17 cellular contexts compared by ENCODE assay signal in the genomic region with DNA sequence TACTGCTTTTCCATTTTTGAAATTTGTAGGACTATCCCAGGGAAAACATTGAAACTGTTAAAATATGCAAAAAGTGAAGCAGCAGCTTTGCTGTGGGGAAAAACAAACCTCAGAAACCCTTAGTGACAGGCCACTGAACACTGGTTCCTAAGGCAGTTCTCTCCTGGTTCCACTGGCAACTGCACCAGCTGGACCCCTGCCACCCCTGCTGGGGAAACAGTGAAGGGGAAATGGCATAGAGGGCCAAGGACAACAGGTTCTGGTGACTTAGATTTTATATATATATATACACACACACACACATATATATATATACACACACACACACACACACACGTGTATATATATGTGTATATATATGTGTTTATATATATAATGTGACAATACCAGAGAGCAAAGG. TPM values are rescaled to one million over a fixed set of nuclear protein-coding genes. Genes with fewer than 3 reads are reported as not detected.
DNase-seq lines count a peak whose midpoint lies in the region; ATAC-seq, FAIRE-seq and TF ChIP-seq lines count a peak whose summit lies in the region.
"Had no signal": no experiment of that assay in that cellular context is flagged by ENCODE, and none has a peak within 500 bp of the region (broad histone marks: within the 10 kb centered on the region; RNA-seq: fewer than 3 reads in every experiment).

No MANE protein-coding gene starts in this region.

- no peak overlapping the region for H3K23ac ChIP-seq in IMR-90 (ENCODE audit: low read depth, low read length)
- H3K23ac ChIP-seq in neuronal stem cell (ENCODE audit: low read depth, low read length, poor library complexity), result no peak overlapping the region
- H3K23ac ChIP-seq in mesenchymal stem cell (ENCODE audit: low read length in 2 of 2), result no peak overlapping the region

- H3K27me3 ChIP-seq in IMR-90 (ENCODE audit: control insufficient read depth, insufficient read depth, low read length), result no peaks in the 10 kb centered on the region
- H3K27me3 ChIP-seq in mammary epithelial cell (ENCODE audit: insufficient read depth, low read length), result no peaks in the 10 kb centered on the region
- H3K27me3 ChIP-seq in neuronal stem cell (ENCODE audit: control insufficient read depth in 3 of 3, insufficient read depth in 3 of 3, low read depth in 1 of 3, low read length in 3 of 3), result peaks cover 0 to 2% (median 0%) of the 10 kb centered on the region in 3 experiments
- peaks cover 0 to 35% of the 10 kb centered on the region in 2 experiments for H3K27me3 ChIP-seq in mesenchymal stem cell (ENCODE audit: control insufficient read depth in 1 of 2, insufficient read depth in 1 of 2, low read length in 2 of 2)

- H2BK120ac ChIP-seq in IMR-90 (ENCODE audit: low read depth, low read length), result no peak overlapping the region
- no peak overlapping the region for H2BK120ac ChIP-seq in neuronal stem cell (ENCODE audit: low read depth, low read length)
- no peak overlapping the region for H2BK120ac ChIP-seq in mesenchymal stem cell (ENCODE audit: low read depth, low read length)

- H2AFZ ChIP-seq in IMR-90 (replicated peaks; ENCODE audit: low read length, poor library complexity) (no peak overlapping the region), mammary epithelial cell (ENCODE audit: low read depth, low read length) (no peak overlapping the region), neuronal stem cell (ENCODE audit: low read length) (no peak overlapping the region), mesenchymal stem cell (ENCODE audit: low read depth, low read length) (no peak overlapping the region)
- H2AFZ ChIP-seq: GM23248 had no signal

- H3K36me3 ChIP-seq in IMR-90 (ENCODE audit: control insufficient read depth, insufficient read depth, low read length) (no peaks in the 10 kb centered on the region), mammary epithelial cell (ENCODE audit: insufficient read depth, low read length) (no peaks in the 10 kb centered on the region), neuronal stem cell (replicated peaks in 1 of 2; ENCODE audit: control insufficient read depth in 2 of 2, insufficient read depth in 2 of 2, low read length in 2 of 2) (no peaks in the 10 kb centered on the region), mesenchymal stem cell (ENCODE audit: control insufficient read depth in 1 of 2, insufficient read depth in 2 of 2, low read depth in 1 of 2, low read length in 2 of 2) (no peaks in the 10 kb centered on the region)
- H3K36me3 ChIP-seq: heart left ventricle had no signal

- no peak for DNase-seq in A549 (ENCODE audit: low read depth in 1 of 2, low spot score in 1 of 2)
- DNase-seq in IMR-90, result no peak
- no peak for DNase-seq in mammary epithelial cell
- DNase-seq in neuronal stem cell (ENCODE audit: low spot score), result no peak
- no peak for DNase-seq in mesenchymal stem cell
- no peak for DNase-seq in retina
- DNase-seq: activated CD4-positive, alpha-beta T cell treated with anti-CD3 and anti-CD28 coated beads, Interleukin-2, amount 10 ng/mL, durations not matched to agents 7 days and 5 days; activated naive CD4-positive, alpha-beta T cell treated with anti-CD3 and anti-CD28 coated beads for 36 hours; GM23248; MV-4-11; NCI-H1930; stimulated activated CD4-positive, alpha-beta T cell treated with anti-CD3 and anti-CD28 coated beads, Interleukin-1b, Interleukin-23, amount 100 ng/mL, for 48 hours had no signal

- no peak overlapping the region for H2BK5ac ChIP-seq in IMR-90 (ENCODE audit: low read depth, low read length, poor library complexity, severe bottlenecking)
- no peak overlapping the region for H2BK5ac ChIP-seq in neuronal stem cell (ENCODE audit: low read length)
- H2BK5ac ChIP-seq in mesenchymal stem cell (ENCODE audit: low read depth, low read length, poor library complexity, severe bottlenecking), result no peak overlapping the region

- POLR2A ChIA-PET in A549 (lab: Yijun Ruan, JAX), result interaction anchor here (1.7 to 2.4 kb wide), 2 partner anchors 21 to 64 kb away, joined by 7 to 14 read pairs; no protein-coding TSS in a partner anchor
- POLR2A ChIA-PET in IMR-90 (lab: Charles Lee; ENCODE audit: unreplicated experiment), result interaction anchor here (0.6 kb wide), 1 partner anchor 92 kb away, joined by 6 read pairs; no protein-coding TSS in a partner anchor

- intact Hi-C loops in IMR-90 (cut with micrococcal nuclease), result loop anchor here (10.0 kb wide), 1 partner anchor 658 kb away; no protein-coding TSS in a partner anchor
- intact Hi-C loops in mammary epithelial cell (cut with micrococcal nuclease), result loop anchor here (10.0 kb wide), 1 partner anchor 658 kb away; no protein-coding TSS in a partner anchor

- TF ChIP-seq EP300 in A549 (IDR thresholded peaks at IDR 0.05), result no peak

- in situ Hi-C loops in IMR-90 (cut with MboI; ENCODE audit: low sequenced_read_pairs) (no loop called here), mammary epithelial cell (cut with MboI; ENCODE audit: low sequenced_read_pairs in 2 of 2) (no loop called here)

- FAIRE-seq in A549 (lab: Jason Lieb, UNC), result no peak

- H2AK5ac ChIP-seq in IMR-90 (ENCODE audit: low read depth, low read length), result no peak overlapping the region
- H2AK5ac ChIP-seq in neuronal stem cell (ENCODE audit: low read depth, low read length), result no peak overlapping the region
- no peak overlapping the region for H2AK5ac ChIP-seq in mesenchymal stem cell (ENCODE audit: low read length, severe bottlenecking)

- H3K9ac ChIP-seq in IMR-90 (ENCODE audit: low read depth, low read length) (no peak overlapping the region), mammary epithelial cell (ENCODE audit: insufficient read depth, low read length) (no peak overlapping the region), neuronal stem cell (ENCODE audit: low read depth, low read length, poor library complexity) (peak overlapping the region; percentile 9), mesenchymal stem cell (ENCODE audit: low read length) (no peak overlapping the region)
- H3K9ac ChIP-seq: GM23248 had no signal

- H4K8ac ChIP-seq in IMR-90 (ENCODE audit: low read depth in 2 of 2, low read length in 2 of 2) (no peak overlapping the region), neuronal stem cell (ENCODE audit: low read depth, low read length) (no peak overlapping the region), mesenchymal stem cell (ENCODE audit: low read length) (no peak overlapping the region)

- BruUV-seq in IMR-90 (replicated peaks; lab: Mats Ljungman, UMichigan) (no TSS peak), mammary epithelial cell (replicated peaks; lab: Mats Ljungman, UMichigan) (no TSS peak)

- no peak overlapping the region for H2BK20ac ChIP-seq in IMR-90 (ENCODE audit: low read depth, low read length)

- no peaks in the 10 kb centered on the region for H4K20me1 ChIP-seq in IMR-90 (ENCODE audit: insufficient read depth, low read length)
- H4K20me1 ChIP-seq in mammary epithelial cell (ENCODE audit: insufficient read depth, low read length), result no peaks in the 10 kb centered on the region

- H3K79me1 ChIP-seq in IMR-90 (ENCODE audit: low read depth in 1 of 2, low read length in 2 of 2), result no peaks in the 10 kb centered on the region
- no peaks in the 10 kb centered on the region for H3K79me1 ChIP-seq in neuronal stem cell (ENCODE audit: low read depth, low read length)
- no peaks in the 10 kb centered on the region for H3K79me1 ChIP-seq in mesenchymal stem cell (replicated peaks; ENCODE audit: low read length, poor library complexity, severe bottlenecking)

- TF ChIP-seq POLR2A in A549 (IDR thresholded peaks at IDR 0.05; ENCODE audit: low read length) (no peak), IMR-90 (IDR thresholded peaks at IDR 0.05; ENCODE audit: low read depth, low read length) (no peak)

- H3K27ac ChIP-seq in A549 (peak overlapping the region; percentile 89 to 96), IMR-90 (ENCODE audit: insufficient read depth, low read length) (no peak overlapping the region), mammary epithelial cell (ENCODE audit: insufficient read depth, low read depth, low read length) (peak overlapping the region; percentile 66), neuronal stem cell (replicated peaks; ENCODE audit: low read length) (no peak overlapping the region), mesenchymal stem cell (ENCODE audit: low read length, poor library complexity, severe bottlenecking) (no peak overlapping the region)
- H3K27ac ChIP-seq: GM23248 had no signal

- WGBS in A549 (ENCODE audit: missing lambda C conversion rate), result 15% methylated on average over 1 of the region's 1 CpG
- no CpG with 5 or more reads among the region's 1 CpG for WGBS in IMR-90 (ENCODE audit: extremely low coverage in 2 of 2, insufficient read length in 1 of 2), 2 experiments
- no CpG with 5 or more reads among the region's 1 CpG for WGBS in mammary epithelial cell (ENCODE audit: low coverage, missing lambda C conversion rate)
- WGBS in neuronal stem cell (ENCODE audit: extremely low coverage in 2 of 2, insufficient read length in 2 of 2, insufficient replicate concordance in 1 of 2), 2 donors, result no CpG with 5 or more reads among the region's 1 CpG
- WGBS in mesenchymal stem cell, result no CpG with 5 or more reads among the region's 1 CpG

- TF ChIP-seq CTCF in A549 (IDR thresholded peaks at IDR 0.05) (no peak), IMR-90 (conservative IDR thresholded peaks at IDR 0.05; ENCODE audit: low read depth, low read length) (no peak), mammary epithelial cell (conservative IDR thresholded peaks at IDR 0.05 in 1 of 2, IDR thresholded peaks at IDR 0.05 in 1 of 2; ENCODE audit: extremely low read depth in 1 of 2, insufficient read depth in 1 of 2, low read depth in 1 of 2, low read length in 2 of 2) (no peak)

- H3K9me3 ChIP-seq in A549 (no peaks in the 10 kb centered on the region), IMR-90 (ENCODE audit: control insufficient read depth, insufficient read depth, low read length) (no peaks in the 10 kb centered on the region), mammary epithelial cell (replicated peaks; ENCODE audit: insufficient read depth, low read length) (no peaks in the 10 kb centered on the region), neuronal stem cell (replicated peaks in 1 of 2; ENCODE audit: control insufficient read depth in 2 of 2, insufficient read depth in 1 of 2, low read depth in 1 of 2, low read length in 2 of 2) (peaks cover 0 to 2% of the 10 kb centered on the region in 2 donors), mesenchymal stem cell (ENCODE audit: control insufficient read depth, low read length) (no peaks in the 10 kb centered on the region)
- H3K9me3 ChIP-seq: heart left ventricle had no signal

- peak overlapping the region; percentile 59 for H3K4me2 ChIP-seq in A549
- H3K4me2 ChIP-seq in IMR-90 (ENCODE audit: low read depth, low read length), result no peak overlapping the region
- peak overlapping the region; percentile 49 for H3K4me2 ChIP-seq in mammary epithelial cell (ENCODE audit: insufficient read depth, low read depth, low read length)
- H3K4me2 ChIP-seq in neuronal stem cell (ENCODE audit: insufficient read depth, low read length, poor library complexity, severe bottlenecking), result no peak overlapping the region
- H3K4me2 ChIP-seq in mesenchymal stem cell (ENCODE audit: low read length, poor library complexity, severe bottlenecking), result no peak overlapping the region

- H3K4me1 ChIP-seq in A549 (peaks cover 79% of the 10 kb centered on the region), IMR-90 (ENCODE audit: control insufficient read depth, insufficient read depth, low read length) (peaks cover 7% of the 10 kb centered on the region), mammary epithelial cell (ENCODE audit: insufficient read depth, low read length) (peaks cover 60% of the 10 kb centered on the region), neuronal stem cell (ENCODE audit: control insufficient read depth in 2 of 2, insufficient read depth in 1 of 2, low read depth in 1 of 2, low read length in 2 of 2) (peaks cover 0 to 3% of the 10 kb centered on the region in 2 donors), mesenchymal stem cell (ENCODE audit: control insufficient read depth, insufficient read depth, low read depth, low read length) (peaks cover 38% of the 10 kb centered on the region)

- H3K4me3 ChIP-seq in A549, result no peak overlapping the region
- no peak overlapping the region for H3K4me3 ChIP-seq in IMR-90 (ENCODE audit: insufficient read depth, low read depth, low read length)
- H3K4me3 ChIP-seq in mammary epithelial cell (replicated peaks in 1 of 3; ENCODE audit: insufficient read depth in 1 of 3, low read depth in 2 of 3, low read length in 3 of 3), result no peak overlapping the region
- H3K4me3 ChIP-seq in neuronal stem cell (ENCODE audit: low read length in 2 of 2), result no peak overlapping the region
- H3K4me3 ChIP-seq in mesenchymal stem cell (ENCODE audit: insufficient read depth in 1 of 2, low read depth in 1 of 2, low read length in 2 of 2), result no peak overlapping the region
- H3K4me3 ChIP-seq: dorsolateral prefrontal cortex, GM23248, heart left ventricle had no signal

- dilution Hi-C loops in IMR-90 (cut with HindIII; ENCODE audit: low sequenced_read_pairs, unreplicated experiment) (no loop called here), mammary epithelial cell (cut with HindIII; ENCODE audit: low sequenced_read_pairs) (loop anchor here (10.0 kb wide), 1 partner anchor 288 kb away; no protein-coding TSS in a partner anchor)

- H2AK9ac ChIP-seq in IMR-90 (replicated peaks; ENCODE audit: low read depth, low read length, poor library complexity), result no peak overlapping the region

- no peaks in the 10 kb centered on the region for H3K79me2 ChIP-seq in mammary epithelial cell (ENCODE audit: insufficient read depth, low read length)

- CTCF ChIA-PET in A549 (lab: Yijun Ruan, JAX), result interaction anchor here (1.0 to 14.1 kb wide), 10 partner anchors 6 to 663 kb away, joined by 3 to 175 read pairs (median 16); partner anchors contain the start of gene KRT7
- CTCF ChIA-PET in IMR-90 (lab: Yijun Ruan, JAX), result no interaction called here
- CTCF ChIA-PET in mammary epithelial cell (lab: Charles Lee; ENCODE audit: low non-redundant PET), result no interaction called here

- no peak overlapping the region for H3K14ac ChIP-seq in IMR-90 (replicated peaks; ENCODE audit: low read depth, low read length)
- no peak overlapping the region for H3K14ac ChIP-seq in neuronal stem cell (ENCODE audit: low read length)
- no peak overlapping the region for H3K14ac ChIP-seq in mesenchymal stem cell (ENCODE audit: low read length in 2 of 2)

- TF ChIP-seq RAD21 in A549 (conservative IDR thresholded peaks at IDR 0.05 in 1 of 2, IDR thresholded peaks at IDR 0.05 in 1 of 2), result no peak
- no peak for TF ChIP-seq RAD21 in IMR-90 (IDR thresholded peaks at IDR 0.05; ENCODE audit: low read length)

- no peak for ATAC-seq in A549
- ATAC-seq in IMR-90 (ENCODE audit: low read depth), result no peak
- no peak for ATAC-seq in GM21619 (IDR thresholded peaks at IDR 0.05; ENCODE audit: unreplicated experiment)
- no peak for ATAC-seq in HG03521 (IDR thresholded peaks at IDR 0.05; ENCODE audit: unreplicated experiment)

- H3K9me1 ChIP-seq in IMR-90 (ENCODE audit: insufficient read depth, low read length), result peaks cover 18% of the 10 kb centered on the region

- no peak overlapping the region for H3K56ac ChIP-seq in IMR-90 (ENCODE audit: extremely low read depth, insufficient read depth, low read length)

- no peak overlapping the region for H2BK15ac ChIP-seq in IMR-90 (ENCODE audit: low read depth, low read length)
- H2BK15ac ChIP-seq in neuronal stem cell (ENCODE audit: low read length), result no peak overlapping the region
- no peak overlapping the region for H2BK15ac ChIP-seq in mesenchymal stem cell (ENCODE audit: low read depth, poor library complexity, severe bottlenecking)

- peak overlapping the region; percentile 21; the same call in 1 of the 2 replicates for H3K4ac ChIP-seq in IMR-90 (ENCODE audit: low read depth, low read length)
- no peak overlapping the region for H3K4ac ChIP-seq in neuronal stem cell (ENCODE audit: low read length)
- no peak overlapping the region for H3K4ac ChIP-seq in mesenchymal stem cell (ENCODE audit: low read depth in 1 of 2, low read length in 2 of 2)

- H2BK12ac ChIP-seq in neuronal stem cell (ENCODE audit: low read length), result no peak overlapping the region
- H2BK12ac ChIP-seq in mesenchymal stem cell (ENCODE audit: low read length in 2 of 2), result no peak overlapping the region

- H4K5ac ChIP-seq in IMR-90 (ENCODE audit: low read depth, low read length), result no peak overlapping the region

- no peak overlapping the region for H4K91ac ChIP-seq in IMR-90 (ENCODE audit: insufficient read depth, low read depth, low read length)
- H4K91ac ChIP-seq in neuronal stem cell (ENCODE audit: low read depth, low read length, poor library complexity), result no peak overlapping the region
- H4K91ac ChIP-seq in mesenchymal stem cell (ENCODE audit: low read length), result no peak overlapping the region

- H3K18ac ChIP-seq in IMR-90 (ENCODE audit: low read depth, low read length), result no peak overlapping the region
- no peak overlapping the region for H3K18ac ChIP-seq in neuronal stem cell (ENCODE audit: low read length)
- no peak overlapping the region for H3K18ac ChIP-seq in mesenchymal stem cell (ENCODE audit: low read depth in 1 of 2, low read length in 2 of 2)

RNA-seq across cellular contexts. Expression of gene KRT7, which starts 16.2 kb away (rescaled TPM):
- polyA plus RNA-seq in A549 (2011; rRNA removed), result 2,033 and 2,623 TPM in 2 replicates
- 5,680 and 6,103 TPM in 2 replicates for polyA plus RNA-seq in A549 (2012; cell fraction: cytosol; rRNA removed)
- 6,979 and 9,418 TPM in 2 replicates for polyA plus RNA-seq in A549 (2012; cell fraction: nucleus; rRNA removed)
- 3,055 to 3,652 TPM (median 3,189 TPM) in 3 replicates for polyA plus RNA-seq in A549 (2017; fragmentation: RNase III; extraction: RNeasy Plus Mini Kit Qiagen cat#74134 plus additional on column Dnase treatment)
- 2,472 and 2,922 TPM in 2 replicates for polyA minus RNA-seq in A549 (2011; rRNA and poly(A)+ RNA removed)
- 0.54 and 1.4 TPM in 2 replicates for total RNA-seq in IMR-90 (2012; rRNA removed)
- 1.4 and 1.7 TPM in 2 replicates for polyA plus RNA-seq in IMR-90 (2012; rRNA removed)
- polyA plus RNA-seq in IMR-90 (2012; cell fraction: cytosol; rRNA removed), result 2.5 and 3.4 TPM in 2 replicates
- 0.60 and 1.7 TPM in 2 replicates for polyA plus RNA-seq in IMR-90 (2012; cell fraction: nucleus; rRNA removed; ENCODE audit: low replicate concordance)
- 1,000 to 10,000 TPM; 2,215 to 3,387 TPM for total RNA-seq in mammary epithelial cell
- 3,281 TPM for polyA plus RNA-seq in mammary epithelial cell
- polyA minus RNA-seq in mammary epithelial cell, result 4,390 TPM
- 0.24 TPM for polyA plus RNA-seq in neuronal stem cell (2013, experiment 1 of 2)
- 0.18 TPM for polyA plus RNA-seq in neuronal stem cell (2013, experiment 2 of 2)
- polyA plus RNA-seq in mesenchymal stem cell (2013, experiment 1 of 2), result 5.1 TPM
- polyA plus RNA-seq in mesenchymal stem cell (2013, experiment 2 of 2), result 5.7 TPM
- total RNA-seq: OCI-LY7 had no signal

RNA-seq across cellular contexts. Expression of gene KRT80, which starts 25.0 kb away (rescaled TPM):
- polyA plus RNA-seq in A549 (2011; rRNA removed), result 59.8 and 63.1 TPM in 2 replicates
- 62.9 and 86.5 TPM in 2 replicates for polyA plus RNA-seq in A549 (2012; cell fraction: cytosol; rRNA removed)
- 87.4 and 102 TPM in 2 replicates for polyA plus RNA-seq in A549 (2012; cell fraction: nucleus; rRNA removed)
- 38.3 to 56.4 TPM (median 46.0 TPM) in 3 replicates for polyA plus RNA-seq in A549 (2017; fragmentation: RNase III; extraction: RNeasy Plus Mini Kit Qiagen cat#74134 plus additional on column Dnase treatment)
- polyA minus RNA-seq in A549 (2011; rRNA and poly(A)+ RNA removed), result 76.5 and 77.5 TPM in 2 replicates
- total RNA-seq in IMR-90 (2012; rRNA removed), result 0.54 and 0.56 TPM in 2 replicates
- 3.4 TPM in 2 replicates for polyA plus RNA-seq in IMR-90 (2012; rRNA removed)
- polyA plus RNA-seq in IMR-90 (2012; cell fraction: cytosol; rRNA removed), result 1.2 and 2.4 TPM in 2 replicates
- 14.7 and 18.0 TPM in 2 replicates for polyA plus RNA-seq in IMR-90 (2012; cell fraction: nucleus; rRNA removed; ENCODE audit: low replicate concordance)
- total RNA-seq in mammary epithelial cell, result 1 to 10 TPM; 1.8 to 2.7 TPM
- 1.2 TPM for polyA plus RNA-seq in mammary epithelial cell
- polyA minus RNA-seq in mammary epithelial cell, result not detected
- polyA plus RNA-seq in neuronal stem cell (2013, experiment 1 of 2), result 0.07 TPM
- polyA plus RNA-seq in neuronal stem cell (2013, experiment 2 of 2), result 0.07 TPM
- polyA plus RNA-seq in mesenchymal stem cell (2013, experiment 1 of 2), result 0.72 TPM
- polyA plus RNA-seq in mesenchymal stem cell (2013, experiment 2 of 2), result 0.84 TPM
- total RNA-seq: activated CD4-positive, alpha-beta T cell treated with anti-CD3 and anti-CD28 coated beads, Interleukin-2, amount 10 ng/mL, durations not matched to agents 7 days and 5 days; activated naive CD4-positive, alpha-beta T cell treated with anti-CD3 and anti-CD28 coated beads for 36 hours; OCI-LY7 had no signal

RNA-seq across cellular contexts. Expression of gene KRT86, which starts 57.6 kb away (rescaled TPM):
- polyA plus RNA-seq in A549 (2011; rRNA removed) (23.5 and 43.0 TPM in 2 replicates), A549 (2017; fragmentation: RNase III; extraction: RNeasy Plus Mini Kit Qiagen cat#74134 plus additional on column Dnase treatment) (331 to 441 TPM (median 378 TPM) in 3 replicates), IMR-90 (2012; rRNA removed) (0.06 TPM in 1 of 2 replicates, not detected in the other), mammary epithelial cell (8.6 TPM)
- polyA plus RNA-seq in A549 (2012; cell fraction: cytosol; rRNA removed), result 10.6 and 13.1 TPM in 2 replicates
- 73.1 and 148 TPM in 2 replicates for polyA plus RNA-seq in A549 (2012; cell fraction: nucleus; rRNA removed)
- 4.4 and 5.3 TPM in 2 replicates for polyA minus RNA-seq in A549 (2011; rRNA and poly(A)+ RNA removed)
- total RNA-seq in IMR-90 (2012; rRNA removed) (not detected in 2 replicates), mammary epithelial cell (10 to 100 TPM in 1 of 2 donors, 1 to 10 TPM in 1; 6.3 to 34.9 TPM)
- polyA plus RNA-seq in IMR-90 (2012; cell fraction: cytosol; rRNA removed), result 0.01 TPM in 1 of 2 replicates, not detected in the other
- 0.03 TPM in 1 of 2 replicates, not detected in the other for polyA plus RNA-seq in IMR-90 (2012; cell fraction: nucleus; rRNA removed; ENCODE audit: low replicate concordance)
- polyA minus RNA-seq in mammary epithelial cell, result 0.72 TPM
- polyA plus RNA-seq in neuronal stem cell (2013, experiment 1 of 2), result 0.06 TPM
- 0.08 TPM for polyA plus RNA-seq in neuronal stem cell (2013, experiment 2 of 2)
- 0.01 TPM for polyA plus RNA-seq in mesenchymal stem cell (2013, experiment 1 of 2)
- polyA plus RNA-seq in mesenchymal stem cell (2013, experiment 2 of 2), result not detected
- total RNA-seq: activated CD4-positive, alpha-beta T cell treated with anti-CD3 and anti-CD28 coated beads, Interleukin-2, amount 10 ng/mL, durations not matched to agents 7 days and 5 days; heart left ventricle; OCI-LY7 had no signal
- polyA plus RNA-seq: heart left ventricle had no signal

Comparison
In these comparisons a context has a peak if more than half of its experiments do, and no peak if none do; other contexts are left out.
1. H3K27ac ChIP-seq: peak in A549 (2 of 2) and mammary epithelial cell (single experiment); none in IMR-90 (single experiment), neuronal stem cell (single experiment) and mesenchymal stem cell (single experiment).
2. H3K4me2 ChIP-seq: peak in A549 (single experiment) and mammary epithelial cell (single experiment); none in IMR-90 (single experiment), neuronal stem cell (single experiment) and mesenchymal stem cell (single experiment).
3. RNA of gene KRT7, which starts 16.2 kb away (polyA plus RNA-seq): 3,281 TPM in mammary epithelial cell (single experiment) and 2,033 to 9,418 TPM in A549; 0.60 to 3.4 TPM in IMR-90; every median in the first group is over 100 times any median in the second.